ENCODE assay signal across 10 cellular contexts in the genomic region with DNA sequence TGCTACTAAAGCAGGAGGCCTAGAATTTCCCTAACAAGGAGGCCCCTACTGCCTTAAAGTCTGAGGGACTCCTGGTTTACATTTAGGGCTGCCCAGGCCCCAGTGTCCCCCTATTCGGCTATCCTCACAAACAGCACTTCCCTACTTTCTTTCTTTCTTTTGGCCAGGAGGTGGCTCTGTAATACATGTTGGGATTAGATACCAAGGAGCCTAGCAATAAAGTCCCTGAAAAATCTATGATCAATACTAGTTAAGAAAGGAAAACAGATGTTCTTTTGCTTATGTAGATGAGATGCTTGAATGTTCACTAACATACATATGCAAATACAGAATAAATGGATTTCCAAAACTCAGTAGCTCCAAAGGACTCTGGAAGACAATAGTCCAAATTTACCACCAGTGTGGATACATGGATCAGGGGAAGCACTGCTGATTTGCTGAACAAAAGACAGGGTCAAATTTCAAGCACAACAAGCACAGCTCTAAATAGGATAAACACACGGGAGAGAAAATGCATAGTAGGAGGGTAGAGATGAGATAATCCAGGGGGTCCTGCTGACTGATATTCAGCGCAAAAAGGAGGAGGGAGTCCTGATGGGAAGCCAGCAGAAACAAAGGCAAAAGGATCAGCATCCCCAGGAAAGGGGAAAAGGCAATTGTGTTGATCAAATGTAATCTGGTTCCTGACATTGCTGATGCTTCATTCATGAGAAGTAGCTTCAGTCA.
DNase-seq lines count a peak whose midpoint lies in the region; ATAC-seq, FAIRE-seq and TF ChIP-seq lines count a peak whose summit lies in the region.
"Had no signal": no experiment of that assay in that cellular context is flagged by ENCODE, and none has a peak within 500 bp of the region (broad histone marks: within the 10 kb centered on the region; RNA-seq: fewer than 3 reads in every experiment).

No MANE protein-coding gene starts in this region.

- H3K36me3 Mint-ChIP-seq in activated CD8-positive, alpha-beta T cell treated with anti-CD3 and anti-CD28 coated beads for 36 hours (ENCODE audit: low read depth): no peaks in the 10 kb centered on the region

- intact Hi-C loops in activated CD8-positive, alpha-beta T cell treated with anti-CD3 and anti-CD28 coated beads for 36 hours (cut with micrococcal nuclease): no loop called here

- H3K9me3 ChIP-seq in A549: no peaks in the 10 kb centered on the region
- H3K9me3 ChIP-seq in HUES48 (ENCODE audit: control insufficient read depth, insufficient read depth, low read length): no peaks in the 10 kb centered on the region
- H3K9me3 ChIP-seq in iPS DF 6.9 (ENCODE audit: control insufficient read depth, insufficient read depth, low read length): no peaks in the 10 kb centered on the region

- CTCF ChIA-PET in A549 (lab: Yijun Ruan, JAX): no interaction called here
- CTCF ChIA-PET in activated CD8-positive, alpha-beta T cell treated with anti-CD3 and anti-CD28 coated beads for 36 hours (lab: Charles Lee): no interaction called here

- no peaks in the 10 kb centered on the region for H3K27me3 Mint-ChIP-seq in activated CD8-positive, alpha-beta T cell treated with anti-CD3 and anti-CD28 coated beads for 36 hours
- H3K27me3 Mint-ChIP-seq: dendritic cell treated with granulocyte-macrophage colony-stimulating factor and Interleukin-4, amounts not matched to agents 40 ng/mL and 50 ng/mL, for 4 days had no signal

- TF ChIP-seq CTCF in A549 (IDR thresholded peaks at IDR 0.05): no peak
- no peak for TF ChIP-seq CTCF in activated CD8-positive, alpha-beta T cell treated with anti-CD3 and anti-CD28 coated beads for 36 hours (IDR thresholded peaks at IDR 0.05)

- H3K4me2 ChIP-seq in A549: no peak overlapping the region

- H3K36me3 ChIP-seq in HUES48 (ENCODE audit: control insufficient read depth, insufficient read depth, low read length) (no peaks in the 10 kb centered on the region), iPS DF 6.9 (ENCODE audit: control insufficient read depth, insufficient read depth, low read length) (no peaks in the 10 kb centered on the region)

- WGBS in A549 (ENCODE audit: missing lambda C conversion rate): 24% methylated on average over 3 of the region's 3 CpGs
- no CpG with 5 or more reads among the region's 3 CpGs for WGBS in iPS DF 6.9 (ENCODE audit: insufficient coverage, insufficient read length)

- no peak for TF ChIP-seq EP300 in A549 (IDR thresholded peaks at IDR 0.05)

- no peaks in the 10 kb centered on the region for H3K9me3 Mint-ChIP-seq in activated CD8-positive, alpha-beta T cell treated with anti-CD3 and anti-CD28 coated beads for 36 hours
- H3K9me3 Mint-ChIP-seq: dendritic cell treated with granulocyte-macrophage colony-stimulating factor and Interleukin-4, amounts not matched to agents 40 ng/mL and 50 ng/mL, for 4 days had no signal

- TF ChIP-seq RAD21 in A549 (conservative IDR thresholded peaks at IDR 0.05 in 1 of 2, IDR thresholded peaks at IDR 0.05 in 1 of 2): peak; percentile 26 to 37; a peak in 2 of 5 replicates

- ATAC-seq in A549: peak; percentile 59 to 63; a peak in 3 of 6 replicates
- no peak for ATAC-seq in HG03460 (IDR thresholded peaks at IDR 0.05; ENCODE audit: unreplicated experiment)
- no peak for ATAC-seq in activated CD8-positive, alpha-beta T cell treated with anti-CD3 and anti-CD28 coated beads for 36 hours

- DNase-seq in A549 (ENCODE audit: low read depth in 1 of 2, low spot score in 1 of 2) (peak in 1 of 2 experiments; percentile 8), SK-MEL-5 (ENCODE audit: low read depth, low spot score) (peak; percentile 53), iPS DF 6.9 (ENCODE audit: low read depth, low spot score) (peak; percentile 83), cerebellum (ENCODE audit: low spot score) (no peak)
- no peak for DNase-seq in stimulated activated CD4-positive, alpha-beta T cell treated with anti-CD3 and anti-CD28 coated beads, Interleukin-4, amount 100 ng/mL, for 1 hour
- DNase-seq in activated CD8-positive, alpha-beta T cell treated with anti-CD3 and anti-CD28 coated beads for 36 hours: no peak
- DNase-seq: NCI-H1048 had no signal

- H3K4me3 Mint-ChIP-seq in activated CD8-positive, alpha-beta T cell treated with anti-CD3 and anti-CD28 coated beads for 36 hours: no peak overlapping the region
- H3K4me3 Mint-ChIP-seq: dendritic cell treated with granulocyte-macrophage colony-stimulating factor and Interleukin-4, amounts not matched to agents 40 ng/mL and 50 ng/mL, for 4 days had no signal

- H3K9ac ChIP-seq in HUES48 (ENCODE audit: low read depth, low read length): no peak overlapping the region

- H3K4me3 ChIP-seq in A549: no peak overlapping the region
- H3K4me3 ChIP-seq in HUES48 (ENCODE audit: low read depth, low read length): no peak overlapping the region
- H3K4me3 ChIP-seq in iPS DF 6.9 (ENCODE audit: low read length): no peak overlapping the region

- in situ Hi-C loops in SK-MEL-5 (cut with HindIII; ENCODE audit: low pct_unique_long_range_greater_than_20kb, low sequenced_read_pairs): no loop called here

- H3K4me1 ChIP-seq in A549: no peaks in the 10 kb centered on the region
- H3K4me1 ChIP-seq in HUES48 (ENCODE audit: control insufficient read depth, insufficient read depth, low read length): peaks cover 41% of the 10 kb centered on the region
- no peaks in the 10 kb centered on the region for H3K4me1 ChIP-seq in iPS DF 6.9 (ENCODE audit: control insufficient read depth, insufficient read depth, low read length)

- H3K27ac Mint-ChIP-seq in activated CD8-positive, alpha-beta T cell treated with anti-CD3 and anti-CD28 coated beads for 36 hours: no peak overlapping the region
- H3K27ac Mint-ChIP-seq: dendritic cell treated with granulocyte-macrophage colony-stimulating factor and Interleukin-4, amounts not matched to agents 40 ng/mL and 50 ng/mL, for 4 days had no signal

- FAIRE-seq in A549 (lab: Jason Lieb, UNC): no peak

- no peak for TF ChIP-seq POLR2A in A549 (IDR thresholded peaks at IDR 0.05; ENCODE audit: low read length)

- H3K27ac ChIP-seq in A549 (no peak overlapping the region), HUES48 (ENCODE audit: low read depth, low read length) (peak overlapping the region; percentile 80), iPS DF 6.9 (ENCODE audit: low read length) (peak overlapping the region; percentile 56)

- POLR2A ChIA-PET in A549 (lab: Yijun Ruan, JAX): no interaction called here
- POLR2A ChIA-PET in activated CD8-positive, alpha-beta T cell treated with anti-CD3 and anti-CD28 coated beads for 36 hours (lab: Charles Lee): no interaction called here

- peaks cover 22% of the 10 kb centered on the region for H3K27me3 ChIP-seq in HUES48 (ENCODE audit: control insufficient read depth, insufficient read depth, low read length)
- no peaks in the 10 kb centered on the region for H3K27me3 ChIP-seq in iPS DF 6.9 (ENCODE audit: control insufficient read depth, insufficient read depth, low read length)

- H3K4me1 Mint-ChIP-seq in activated CD8-positive, alpha-beta T cell treated with anti-CD3 and anti-CD28 coated beads for 36 hours (ENCODE audit: low read depth): no peaks in the 10 kb centered on the region

TF ChIP-seq in A549, 52 proteins besides CTCF, POLR2A, EP300 and RAD21 (continues in another document):
- TF ChIP-seq RNF2 (IDR thresholded peaks at IDR 0.05; ENCODE audit: borderline replicate concordance, low read depth): no peak
- TF ChIP-seq CEBPB (IDR thresholded peaks at IDR 0.05): no peak
- TF ChIP-seq NR3C1 (IDR thresholded peaks at IDR 0.05): no peak
- no peak for TF ChIP-seq CHD4 (IDR thresholded peaks at IDR 0.05; ENCODE audit: borderline replicate concordance)
- TF ChIP-seq RARB (CRISPR knock-in tag; IDR thresholded peaks at IDR 0.05): no peak
- no peak for TF ChIP-seq MYC (IDR thresholded peaks at IDR 0.05; ENCODE audit: borderline replicate concordance, low read length)
- TF ChIP-seq, protein P1, sequence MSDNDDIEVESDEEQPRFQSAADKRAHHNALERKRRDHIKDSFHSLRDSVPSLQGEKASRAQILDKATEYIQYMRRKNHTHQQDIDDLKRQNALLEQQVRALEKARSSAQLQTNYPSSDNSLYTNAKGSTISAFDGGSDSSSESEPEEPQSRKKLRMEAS (IDR thresholded peaks at IDR 0.05): no peak
- no peak for TF ChIP-seq EHF (CRISPR knock-in tag; IDR thresholded peaks at IDR 0.05)
- no peak for TF ChIP-seq ATOH8 (CRISPR knock-in tag; IDR thresholded peaks at IDR 0.05; ENCODE audit: low read depth)
- TF ChIP-seq, protein P2, sequence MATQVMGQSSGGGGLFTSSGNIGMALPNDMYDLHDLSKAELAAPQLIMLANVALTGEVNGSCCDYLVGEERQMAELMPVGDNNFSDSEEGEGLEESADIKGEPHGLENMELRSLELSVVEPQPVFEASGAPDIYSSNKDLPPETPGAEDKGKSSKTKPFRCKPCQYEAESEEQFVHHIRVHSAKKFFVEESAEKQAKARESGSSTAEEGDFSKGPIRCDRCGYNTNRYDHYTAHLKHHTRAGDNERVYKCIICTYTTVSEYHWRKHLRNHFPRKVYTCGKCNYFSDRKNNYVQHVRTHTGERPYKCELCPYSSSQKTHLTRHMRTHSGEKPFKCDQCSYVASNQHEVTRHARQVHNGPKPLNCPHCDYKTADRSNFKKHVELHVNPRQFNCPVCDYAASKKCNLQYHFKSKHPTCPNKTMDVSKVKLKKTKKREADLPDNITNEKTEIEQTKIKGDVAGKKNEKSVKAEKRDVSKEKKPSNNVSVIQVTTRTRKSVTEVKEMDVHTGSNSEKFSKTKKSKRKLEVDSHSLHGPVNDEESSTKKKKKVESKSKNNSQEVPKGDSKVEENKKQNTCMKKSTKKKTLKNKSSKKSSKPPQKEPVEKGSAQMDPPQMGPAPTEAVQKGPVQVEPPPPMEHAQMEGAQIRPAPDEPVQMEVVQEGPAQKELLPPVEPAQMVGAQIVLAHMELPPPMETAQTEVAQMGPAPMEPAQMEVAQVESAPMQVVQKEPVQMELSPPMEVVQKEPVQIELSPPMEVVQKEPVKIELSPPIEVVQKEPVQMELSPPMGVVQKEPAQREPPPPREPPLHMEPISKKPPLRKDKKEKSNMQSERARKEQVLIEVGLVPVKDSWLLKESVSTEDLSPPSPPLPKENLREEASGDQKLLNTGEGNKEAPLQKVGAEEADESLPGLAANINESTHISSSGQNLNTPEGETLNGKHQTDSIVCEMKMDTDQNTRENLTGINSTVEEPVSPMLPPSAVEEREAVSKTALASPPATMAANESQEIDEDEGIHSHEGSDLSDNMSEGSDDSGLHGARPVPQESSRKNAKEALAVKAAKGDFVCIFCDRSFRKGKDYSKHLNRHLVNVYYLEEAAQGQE (IDR thresholded peaks at IDR 0.05): no peak

Comparison
In these comparisons a context has a peak if more than half of its experiments do, and no peak if none do; other contexts are left out.
1. ATAC-seq: peak in A549 (2 of 2); none in HG03460 (single experiment) and activated CD8-positive, alpha-beta T cell treated with anti-CD3 and anti-CD28 coated beads for 36 hours (single experiment).
2. DNase-seq: peak in SK-MEL-5 (single experiment) and iPS DF 6.9 (single experiment); none in cerebellum (single experiment), stimulated activated CD4-positive, alpha-beta T cell treated with anti-CD3 and anti-CD28 coated beads, Interleukin-4, amount 100 ng/mL, for 1 hour (single experiment) and activated CD8-positive, alpha-beta T cell treated with anti-CD3 and anti-CD28 coated beads for 36 hours (single experiment).
3. H3K27ac ChIP-seq: peak in HUES48 (single experiment) and iPS DF 6.9 (single experiment); none in A549 (0 of 2).